28 cellular contexts compared by ENCODE assay signal in genomic region chrM:15251-15769, GRCh38.
"Had no signal": no experiment of that assay in that cellular context is flagged by ENCODE, and none has a peak within 500 bp of the region (broad histone marks: within the 10 kb centered on the region; RNA-seq: fewer than 3 reads in every experiment).

No MANE protein-coding gene starts in this region.

- FAIRE-seq: endometrium, islet of Langerhans, keratinocyte had no signal

- H3K4me3 ChIP-seq: colonic mucosa, esophagus squamous epithelium, gastrocnemius medialis, heart right ventricle, left lung, lower lobe of right lung, mucosa of descending colon had no signal

- H3K9me3 ChIP-seq: colonic mucosa, esophagus squamous epithelium, gastrocnemius medialis, heart right ventricle, left lung, lower lobe of right lung, mucosa of descending colon had no signal

- H3K27me3 Mint-ChIP-seq: dendritic cell treated with granulocyte-macrophage colony-stimulating factor and Interleukin-4, amounts not matched to agents 40 ng/mL and 50 ng/mL, for 4 days; effector memory CD8-positive, alpha-beta T cell; naive B cell had no signal

- H3K9me3 Mint-ChIP-seq: dendritic cell treated with granulocyte-macrophage colony-stimulating factor and Interleukin-4, amounts not matched to agents 40 ng/mL and 50 ng/mL, for 4 days; effector memory CD8-positive, alpha-beta T cell; endodermal cell; mesothelial cell of epicardium; naive B cell had no signal

- H3K27ac ChIP-seq: colonic mucosa, epithelial cell of prostate, esophagus squamous epithelium, gastrocnemius medialis, heart right ventricle, left lung, lower lobe of right lung had no signal

- H3K27me3 ChIP-seq: colonic mucosa, esophagus squamous epithelium, gastrocnemius medialis, heart right ventricle, left lung had no signal

- H3K27ac Mint-ChIP-seq: dendritic cell treated with granulocyte-macrophage colony-stimulating factor and Interleukin-4, amounts not matched to agents 40 ng/mL and 50 ng/mL, for 4 days; effector memory CD8-positive, alpha-beta T cell; endodermal cell; mesothelial cell of epicardium; naive B cell had no signal

- DNase-seq: colonic mucosa; cortex of kidney; effector CD8-positive, alpha-beta T cell; effector memory CD8-positive, alpha-beta T cell; endodermal cell; erythroblast; esophagus squamous epithelium; foreskin fibroblast; foreskin melanocyte; gastrocnemius medialis; glutamatergic neuron; head of caudate nucleus; heart right ventricle; hippocampal formation; left cardiac atrium; left lung; left ventricle myocardium superior; lower lobe of right lung; mesenchymal stem cell; mucosa of descending colon; naive B cell had no signal

- H3K4me1 Mint-ChIP-seq: endodermal cell, mesothelial cell of epicardium, naive B cell had no signal

- ATAC-seq: effector memory CD8-positive, alpha-beta T cell; esophagus mucosa; gastrocnemius medialis; heart right ventricle; left cardiac atrium; left lung; left ventricle myocardium superior; lower lobe of right lung; mucosa of descending colon had no signal

- H3K36me3 Mint-ChIP-seq: mesothelial cell of epicardium, naive B cell had no signal

- H3K36me3 ChIP-seq: colonic mucosa, esophagus squamous epithelium, gastrocnemius medialis, heart right ventricle, left lung, lower lobe of right lung had no signal

- H3K4me3 Mint-ChIP-seq: dendritic cell treated with granulocyte-macrophage colony-stimulating factor and Interleukin-4, amounts not matched to agents 40 ng/mL and 50 ng/mL, for 4 days; effector memory CD8-positive, alpha-beta T cell; endodermal cell; mesothelial cell of epicardium; naive B cell had no signal

- H3K4me1 ChIP-seq: colonic mucosa, esophagus squamous epithelium, gastrocnemius medialis, heart right ventricle, left lung, lower lobe of right lung had no signal
